ENCODE assay signal across 2 cellular contexts in the genomic region with DNA sequence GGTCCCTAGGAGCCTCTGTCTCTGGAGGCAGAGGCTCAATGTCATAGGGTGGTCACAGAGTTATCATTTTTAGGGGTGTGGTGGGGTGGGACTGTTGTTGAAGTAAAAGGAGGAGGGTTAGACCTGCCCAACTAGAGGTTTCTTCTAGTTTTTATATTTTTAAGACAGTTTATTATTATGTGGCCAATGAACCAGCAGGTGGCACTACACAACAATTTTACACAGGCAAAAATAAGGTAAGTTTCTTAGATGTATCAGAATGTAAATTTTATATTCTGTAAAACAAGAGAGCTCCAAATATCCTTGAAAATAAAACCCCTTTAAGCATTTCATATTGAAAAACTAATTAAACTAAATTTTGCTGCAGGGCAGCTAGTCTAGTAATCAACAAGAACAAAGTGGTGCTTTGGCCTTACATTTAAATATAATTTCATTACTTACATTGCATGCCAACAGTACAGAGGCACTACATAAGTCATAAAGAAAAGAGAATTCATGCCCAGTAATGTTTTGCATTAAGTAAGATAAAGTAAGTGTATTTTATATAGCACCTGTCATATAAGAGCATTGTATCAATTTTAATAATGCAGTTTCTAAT.
TF ChIP-seq lines count a peak whose summit lies in the region.

No MANE protein-coding gene starts in this region.

TF ChIP-seq in H1, 55 proteins besides CTCF, POLR2A, EP300 and RAD21:
- TF ChIP-seq, protein P1, sequence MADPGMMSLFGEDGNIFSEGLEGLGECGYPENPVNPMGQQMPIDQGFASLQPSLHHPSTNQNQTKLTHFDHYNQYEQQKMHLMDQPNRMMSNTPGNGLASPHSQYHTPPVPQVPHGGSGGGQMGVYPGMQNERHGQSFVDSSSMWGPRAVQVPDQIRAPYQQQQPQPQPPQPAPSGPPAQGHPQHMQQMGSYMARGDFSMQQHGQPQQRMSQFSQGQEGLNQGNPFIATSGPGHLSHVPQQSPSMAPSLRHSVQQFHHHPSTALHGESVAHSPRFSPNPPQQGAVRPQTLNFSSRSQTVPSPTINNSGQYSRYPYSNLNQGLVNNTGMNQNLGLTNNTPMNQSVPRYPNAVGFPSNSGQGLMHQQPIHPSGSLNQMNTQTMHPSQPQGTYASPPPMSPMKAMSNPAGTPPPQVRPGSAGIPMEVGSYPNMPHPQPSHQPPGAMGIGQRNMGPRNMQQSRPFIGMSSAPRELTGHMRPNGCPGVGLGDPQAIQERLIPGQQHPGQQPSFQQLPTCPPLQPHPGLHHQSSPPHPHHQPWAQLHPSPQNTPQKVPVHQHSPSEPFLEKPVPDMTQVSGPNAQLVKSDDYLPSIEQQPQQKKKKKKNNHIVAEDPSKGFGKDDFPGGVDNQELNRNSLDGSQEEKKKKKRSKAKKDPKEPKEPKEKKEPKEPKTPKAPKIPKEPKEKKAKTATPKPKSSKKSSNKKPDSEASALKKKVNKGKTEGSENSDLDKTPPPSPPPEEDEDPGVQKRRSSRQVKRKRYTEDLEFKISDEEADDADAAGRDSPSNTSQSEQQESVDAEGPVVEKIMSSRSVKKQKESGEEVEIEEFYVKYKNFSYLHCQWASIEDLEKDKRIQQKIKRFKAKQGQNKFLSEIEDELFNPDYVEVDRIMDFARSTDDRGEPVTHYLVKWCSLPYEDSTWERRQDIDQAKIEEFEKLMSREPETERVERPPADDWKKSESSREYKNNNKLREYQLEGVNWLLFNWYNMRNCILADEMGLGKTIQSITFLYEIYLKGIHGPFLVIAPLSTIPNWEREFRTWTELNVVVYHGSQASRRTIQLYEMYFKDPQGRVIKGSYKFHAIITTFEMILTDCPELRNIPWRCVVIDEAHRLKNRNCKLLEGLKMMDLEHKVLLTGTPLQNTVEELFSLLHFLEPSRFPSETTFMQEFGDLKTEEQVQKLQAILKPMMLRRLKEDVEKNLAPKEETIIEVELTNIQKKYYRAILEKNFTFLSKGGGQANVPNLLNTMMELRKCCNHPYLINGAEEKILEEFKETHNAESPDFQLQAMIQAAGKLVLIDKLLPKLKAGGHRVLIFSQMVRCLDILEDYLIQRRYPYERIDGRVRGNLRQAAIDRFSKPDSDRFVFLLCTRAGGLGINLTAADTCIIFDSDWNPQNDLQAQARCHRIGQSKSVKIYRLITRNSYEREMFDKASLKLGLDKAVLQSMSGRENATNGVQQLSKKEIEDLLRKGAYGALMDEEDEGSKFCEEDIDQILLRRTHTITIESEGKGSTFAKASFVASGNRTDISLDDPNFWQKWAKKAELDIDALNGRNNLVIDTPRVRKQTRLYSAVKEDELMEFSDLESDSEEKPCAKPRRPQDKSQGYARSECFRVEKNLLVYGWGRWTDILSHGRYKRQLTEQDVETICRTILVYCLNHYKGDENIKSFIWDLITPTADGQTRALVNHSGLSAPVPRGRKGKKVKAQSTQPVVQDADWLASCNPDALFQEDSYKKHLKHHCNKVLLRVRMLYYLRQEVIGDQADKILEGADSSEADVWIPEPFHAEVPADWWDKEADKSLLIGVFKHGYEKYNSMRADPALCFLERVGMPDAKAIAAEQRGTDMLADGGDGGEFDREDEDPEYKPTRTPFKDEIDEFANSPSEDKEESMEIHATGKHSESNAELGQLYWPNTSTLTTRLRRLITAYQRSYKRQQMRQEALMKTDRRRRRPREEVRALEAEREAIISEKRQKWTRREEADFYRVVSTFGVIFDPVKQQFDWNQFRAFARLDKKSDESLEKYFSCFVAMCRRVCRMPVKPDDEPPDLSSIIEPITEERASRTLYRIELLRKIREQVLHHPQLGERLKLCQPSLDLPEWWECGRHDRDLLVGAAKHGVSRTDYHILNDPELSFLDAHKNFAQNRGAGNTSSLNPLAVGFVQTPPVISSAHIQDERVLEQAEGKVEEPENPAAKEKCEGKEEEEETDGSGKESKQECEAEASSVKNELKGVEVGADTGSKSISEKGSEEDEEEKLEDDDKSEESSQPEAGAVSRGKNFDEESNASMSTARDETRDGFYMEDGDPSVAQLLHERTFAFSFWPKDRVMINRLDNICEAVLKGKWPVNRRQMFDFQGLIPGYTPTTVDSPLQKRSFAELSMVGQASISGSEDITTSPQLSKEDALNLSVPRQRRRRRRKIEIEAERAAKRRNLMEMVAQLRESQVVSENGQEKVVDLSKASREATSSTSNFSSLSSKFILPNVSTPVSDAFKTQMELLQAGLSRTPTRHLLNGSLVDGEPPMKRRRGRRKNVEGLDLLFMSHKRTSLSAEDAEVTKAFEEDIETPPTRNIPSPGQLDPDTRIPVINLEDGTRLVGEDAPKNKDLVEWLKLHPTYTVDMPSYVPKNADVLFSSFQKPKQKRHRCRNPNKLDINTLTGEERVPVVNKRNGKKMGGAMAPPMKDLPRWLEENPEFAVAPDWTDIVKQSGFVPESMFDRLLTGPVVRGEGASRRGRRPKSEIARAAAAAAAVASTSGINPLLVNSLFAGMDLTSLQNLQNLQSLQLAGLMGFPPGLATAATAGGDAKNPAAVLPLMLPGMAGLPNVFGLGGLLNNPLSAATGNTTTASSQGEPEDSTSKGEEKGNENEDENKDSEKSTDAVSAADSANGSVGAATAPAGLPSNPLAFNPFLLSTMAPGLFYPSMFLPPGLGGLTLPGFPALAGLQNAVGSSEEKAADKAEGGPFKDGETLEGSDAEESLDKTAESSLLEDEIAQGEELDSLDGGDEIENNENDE (IDR thresholded peaks at IDR 0.05; ENCODE audit: insufficient replicate concordance, low read length) = no peak
- TF ChIP-seq SIN3A (conservative IDR thresholded peaks at IDR 0.05 in 1 of 2, IDR thresholded peaks at IDR 0.05 in 1 of 2; ENCODE audit: low read depth in 1 of 2, low read length in 2 of 2) (no peak), SP2 (IDR thresholded peaks at IDR 0.05; ENCODE audit: low read length) (no peak), CTBP2 (IDR thresholded peaks at IDR 0.05; ENCODE audit: borderline replicate concordance, insufficient read depth, insufficient read length, low read length) (no peak), RFX5 (IDR thresholded peaks at IDR 0.05; ENCODE audit: borderline replicate concordance, low read depth, low read length) (no peak), BRCA1 (IDR thresholded peaks at IDR 0.05; ENCODE audit: low read depth, low read length) (no peak), GTF2F1 (IDR thresholded peaks at IDR 0.05; ENCODE audit: borderline replicate concordance, low read depth, low read length) (no peak)

TF ChIP-seq in neural cell, 6 proteins besides CTCF, POLR2A, EP300 and RAD21:
- TF ChIP-seq MXI1 (conservative IDR thresholded peaks at IDR 0.05; ENCODE audit: poor library complexity, severe bottlenecking) (no peak), EZH2 (IDR thresholded peaks at IDR 0.05; ENCODE audit: borderline replicate concordance, insufficient read depth, low read length, poor library complexity, severe bottlenecking) (no peak), POLR2AphosphoS5 (IDR thresholded peaks at IDR 0.05) (no peak), SMC3 (conservative IDR thresholded peaks at IDR 0.05; ENCODE audit: poor library complexity) (peak; percentile 95)
- TF ChIP-seq, protein P2, sequence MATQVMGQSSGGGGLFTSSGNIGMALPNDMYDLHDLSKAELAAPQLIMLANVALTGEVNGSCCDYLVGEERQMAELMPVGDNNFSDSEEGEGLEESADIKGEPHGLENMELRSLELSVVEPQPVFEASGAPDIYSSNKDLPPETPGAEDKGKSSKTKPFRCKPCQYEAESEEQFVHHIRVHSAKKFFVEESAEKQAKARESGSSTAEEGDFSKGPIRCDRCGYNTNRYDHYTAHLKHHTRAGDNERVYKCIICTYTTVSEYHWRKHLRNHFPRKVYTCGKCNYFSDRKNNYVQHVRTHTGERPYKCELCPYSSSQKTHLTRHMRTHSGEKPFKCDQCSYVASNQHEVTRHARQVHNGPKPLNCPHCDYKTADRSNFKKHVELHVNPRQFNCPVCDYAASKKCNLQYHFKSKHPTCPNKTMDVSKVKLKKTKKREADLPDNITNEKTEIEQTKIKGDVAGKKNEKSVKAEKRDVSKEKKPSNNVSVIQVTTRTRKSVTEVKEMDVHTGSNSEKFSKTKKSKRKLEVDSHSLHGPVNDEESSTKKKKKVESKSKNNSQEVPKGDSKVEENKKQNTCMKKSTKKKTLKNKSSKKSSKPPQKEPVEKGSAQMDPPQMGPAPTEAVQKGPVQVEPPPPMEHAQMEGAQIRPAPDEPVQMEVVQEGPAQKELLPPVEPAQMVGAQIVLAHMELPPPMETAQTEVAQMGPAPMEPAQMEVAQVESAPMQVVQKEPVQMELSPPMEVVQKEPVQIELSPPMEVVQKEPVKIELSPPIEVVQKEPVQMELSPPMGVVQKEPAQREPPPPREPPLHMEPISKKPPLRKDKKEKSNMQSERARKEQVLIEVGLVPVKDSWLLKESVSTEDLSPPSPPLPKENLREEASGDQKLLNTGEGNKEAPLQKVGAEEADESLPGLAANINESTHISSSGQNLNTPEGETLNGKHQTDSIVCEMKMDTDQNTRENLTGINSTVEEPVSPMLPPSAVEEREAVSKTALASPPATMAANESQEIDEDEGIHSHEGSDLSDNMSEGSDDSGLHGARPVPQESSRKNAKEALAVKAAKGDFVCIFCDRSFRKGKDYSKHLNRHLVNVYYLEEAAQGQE (IDR thresholded peaks at IDR 0.05; ENCODE audit: borderline replicate concordance) = no peak
